ENCODE assay signal across 20 cellular contexts in genomic region chr16:24853169-24853824, GRCh38. TPM values are rescaled to one million over a fixed set of nuclear protein-coding genes. Genes with fewer than 3 reads are reported as not detected.
A peak's percentile ranks its signal among the peaks of the same experiment; 100 is the strongest.
DNase-seq lines count a peak whose midpoint lies in the region; ATAC-seq, FAIRE-seq and TF ChIP-seq lines count a peak whose summit lies in the region.
"Had no signal": no experiment of that assay in that cellular context is flagged by ENCODE, and none has a peak within 500 bp of the region (broad histone marks: within the 10 kb centered on the region; RNA-seq: fewer than 3 reads in every experiment).

No MANE protein-coding gene starts in this region.

- peak overlapping the region in 1 of 3 experiments; percentile 2; a peak in 1 of 6 replicates for H3K4me3 ChIP-seq in HepG2 (replicated peaks in 1 of 3; ENCODE audit: insufficient read depth in 1 of 3, low read depth in 2 of 3, low read length in 3 of 3)
- H3K4me3 ChIP-seq in right lobe of liver, result no peak overlapping the region
- H3K4me3 ChIP-seq in fibroblast of the aortic adventitia (ENCODE audit: low read depth, low read length), result no peak overlapping the region
- H3K4me3 ChIP-seq in tibial nerve, result no peak overlapping the region
- no peak overlapping the region for H3K4me3 ChIP-seq in SJCRH30
- H3K4me3 ChIP-seq: transverse colon had no signal

- TF ChIP-seq CTCF in HepG2 (CRISPR knock-in tag; IDR thresholded peaks at IDR 0.05), result no peak
- no peak for TF ChIP-seq CTCF in right lobe of liver (IDR thresholded peaks at IDR 0.05)
- no peak for TF ChIP-seq CTCF in fibroblast of the aortic adventitia (IDR thresholded peaks at IDR 0.05; ENCODE audit: insufficient read depth, low read length)
- TF ChIP-seq CTCF in tibial nerve (IDR thresholded peaks at IDR 0.05), result no peak

- no TSS peak for BruUV-seq in HepG2 (replicated peaks; lab: Mats Ljungman, UMichigan)

- FAIRE-seq in HepG2 (lab: Jason Lieb, UNC), result no peak
- FAIRE-seq: endometrium had no signal

- H3K27me3 ChIP-seq in HepG2 (ENCODE audit: control insufficient read depth in 1 of 2, insufficient read depth in 2 of 2, low read length in 2 of 2) (no peaks in the 10 kb centered on the region), right lobe of liver (no peaks in the 10 kb centered on the region), tibial nerve (no peaks in the 10 kb centered on the region), SJCRH30 (no peaks in the 10 kb centered on the region)
- H3K27me3 ChIP-seq: gastroesophageal sphincter, transverse colon had no signal

- peak overlapping the region; percentile 38 for H3K4me2 ChIP-seq in HepG2 (ENCODE audit: low read depth, low read length)

- peak; percentile 16; the same call in 1 of the 3 replicates for ATAC-seq in HepG2
- no peak for ATAC-seq in right lobe of liver
- ATAC-seq in GM18868 (IDR thresholded peaks at IDR 0.05; ENCODE audit: unreplicated experiment), result no peak
- ATAC-seq: activated naive CD8-positive, alpha-beta T cell treated with anti-CD3 and anti-CD28 coated beads, Interleukin-2, amount 50 U/mL, for 24 hours; gastroesophageal sphincter; WTC11 had no signal

- peaks cover 14% of the 10 kb centered on the region for H3K4me1 ChIP-seq in HepG2 (ENCODE audit: insufficient read depth, low read length)
- H3K4me1 ChIP-seq in right lobe of liver, result no peaks in the 10 kb centered on the region
- H3K4me1 ChIP-seq in tibial nerve, result peaks cover 0 to 6% (median 0%) of the 10 kb centered on the region in 4 donors
- H3K4me1 ChIP-seq in SJCRH30, result peaks cover 4% of the 10 kb centered on the region

- H4K20me1 ChIP-seq in HepG2 (ENCODE audit: insufficient read depth, low read length), result no peaks in the 10 kb centered on the region

- no peak for TF ChIP-seq POLR2A in HepG2 (IDR thresholded peaks at IDR 0.05; ENCODE audit: insufficient read depth in 1 of 2, low read depth in 2 of 2, low read length in 2 of 2)
- no peak for TF ChIP-seq POLR2A in right lobe of liver (IDR thresholded peaks at IDR 0.05)
- no peak for TF ChIP-seq POLR2A in tibial nerve (IDR thresholded peaks at IDR 0.05)

- no peak for TF ChIP-seq RAD21 in HepG2 (CRISPR knock-in tag; IDR thresholded peaks at IDR 0.05)

- in situ Hi-C loops in HepG2 (cut with HindIII; ENCODE audit: extremely low pct_ligation_motif_present, low pct_unique_long_range_greater_than_20kb), result no loop called here

- no peaks in the 10 kb centered on the region for H3K9me3 ChIP-seq in HepG2 (ENCODE audit: low read length)
- H3K9me3 ChIP-seq in right lobe of liver, result no peaks in the 10 kb centered on the region
- no peaks in the 10 kb centered on the region for H3K9me3 ChIP-seq in tibial nerve
- H3K9me3 ChIP-seq in SJCRH30 (replicated peaks), result no peaks in the 10 kb centered on the region
- H3K9me3 ChIP-seq: gastroesophageal sphincter, transverse colon had no signal

- WGBS in HepG2 (ENCODE audit: low lambda C conversion rate), result 65% methylated on average over 8 of the region's 8 CpGs
- 73% methylated on average over 3 of the region's 8 CpGs for WGBS in right lobe of liver (ENCODE audit: insufficient coverage, low coverage, low lambda C conversion rate, missing lambda C conversion rate)
- WGBS in tibial nerve, 2 donors, result 76 to 86% methylated on average over 8 of the region's 8 CpGs

- DNase-seq in HepG2 (ENCODE audit: low spot score) (no peak), right lobe of liver (no peak), fibroblast of the aortic adventitia (ENCODE audit: low read depth) (peak; percentile 22), tibial nerve (ENCODE audit: low spot score in 2 of 2) (no peak), SJCRH30 (no peak), cerebellum (ENCODE audit: low spot score) (no peak)
- DNase-seq: activated naive CD8-positive, alpha-beta T cell treated with anti-CD3 and anti-CD28 coated beads, Interleukin-2, amount 50 U/mL, for 24 hours; CD4-positive, alpha-beta T cell; DMS79; NCI-H1048; NCI-H2029; NCI-H510A; T-helper 1 cell; transverse colon had no signal

- intact Hi-C loops in HepG2 (cut with micrococcal nuclease; ENCODE audit: unreplicated experiment) (no loop called here), right lobe of liver (cut with DNase I) (no loop called here)

- CTCF ChIA-PET in HepG2 (lab: Yijun Ruan, JAX; ENCODE audit: low intra/inter-chr PET ratio, low total read pairs), result no interaction called here

- no peak overlapping the region for H3K9ac ChIP-seq in HepG2 (ENCODE audit: insufficient read depth, low read depth, low read length)

- no peaks in the 10 kb centered on the region for H3K79me2 ChIP-seq in HepG2 (ENCODE audit: insufficient read depth, low read length)

- H3K36me3 ChIP-seq in HepG2 (replicated peaks in 1 of 2; ENCODE audit: control insufficient read depth in 1 of 2, insufficient read depth in 2 of 2, low read length in 2 of 2), result no peaks in the 10 kb centered on the region
- no peaks in the 10 kb centered on the region for H3K36me3 ChIP-seq in right lobe of liver
- no peaks in the 10 kb centered on the region for H3K36me3 ChIP-seq in tibial nerve
- H3K36me3 ChIP-seq in SJCRH30, result no peaks in the 10 kb centered on the region
- H3K36me3 ChIP-seq: gastroesophageal sphincter, transverse colon had no signal

- H3K27ac ChIP-seq in HepG2 (ENCODE audit: extremely low read length, insufficient read depth, low read length) (no peak overlapping the region), right lobe of liver (no peak overlapping the region), angular gyrus (ENCODE audit: low read depth, low read length) (peak overlapping the region; percentile 94), tibial nerve (no peak overlapping the region), SJCRH30 (no peak overlapping the region)
- H3K27ac ChIP-seq: gastroesophageal sphincter, transverse colon had no signal

- POLR2A ChIA-PET in HepG2 (lab: Yijun Ruan, JAX), result no interaction called here

- H2AFZ ChIP-seq in HepG2 (ENCODE audit: low read length), result no peak overlapping the region

- TF ChIP-seq EP300 in HepG2 (IDR thresholded peaks at IDR 0.05; ENCODE audit: low read depth in 2 of 2, low read length in 2 of 2), result no peak
- no peak for TF ChIP-seq EP300 in HepG2 (CRISPR knock-in tag; IDR thresholded peaks at IDR 0.05; ENCODE audit: borderline replicate concordance)
- no peak for TF ChIP-seq EP300 in tibial nerve (IDR thresholded peaks at IDR 0.05)

RNA-seq across cellular contexts. Expression of gene SLC5A11, which starts 7.5 kb away (rescaled TPM):
- total RNA-seq in HepG2 (2016; rRNA removed; fragmentation: Illumina TruSeq; extraction: Trizol) (1.7 and 3.3 TPM in 2 replicates), right lobe of liver (1 to 10 TPM in 4 of 6 experiments, under 1 TPM in 2; 0.43 to 1.6 (median 1.2) TPM), fibroblast of the aortic adventitia (ENCODE audit: low replicate concordance) (not detected in 2 replicates), tibial nerve (not detected), cerebellum (not detected)
- 0.44 and 1.0 TPM in 2 replicates for total RNA-seq in HepG2 (2016; cell fraction: cytosol; rRNA removed; fragmentation: Illumina TruSeq; extraction: Trizol; ENCODE audit: low read depth)
- 1.3 and 3.5 TPM in 2 replicates for total RNA-seq in HepG2 (2016; cell fraction: insoluble cytoplasmic fraction; rRNA removed; fragmentation: Illumina TruSeq; extraction: Trizol)
- 0.86 and 0.93 TPM in 2 replicates for total RNA-seq in HepG2 (2016; cell fraction: membrane; rRNA removed; fragmentation: Illumina TruSeq; extraction: Trizol)
- total RNA-seq in HepG2 (2016; cell fraction: nucleus; rRNA removed; fragmentation: Illumina TruSeq; extraction: Trizol), result 4.1 and 5.6 TPM in 2 replicates
- 1.2 and 1.7 TPM in 2 replicates for polyA plus RNA-seq in HepG2 (2011; rRNA removed)
- polyA plus RNA-seq in HepG2 (2011; cell fraction: cytosol; rRNA removed), result 0.36 and 0.38 TPM in 2 replicates
- polyA plus RNA-seq in HepG2 (2011; cell fraction: nucleus; rRNA removed), result 4.5 and 4.8 TPM in 2 replicates
- polyA plus RNA-seq in HepG2 (2012), result 0.80 and 1.3 TPM in 2 replicates
- 0.45 and 0.52 TPM in 2 replicates for polyA plus RNA-seq in HepG2 (2016; cell fraction: cytosol; fragmentation: Illumina TruSeq; extraction: Trizol; ENCODE audit: low read depth)
- 1.1 and 1.2 TPM in 2 replicates for polyA plus RNA-seq in HepG2 (2016; cell fraction: insoluble cytoplasmic fraction; fragmentation: Illumina TruSeq; extraction: Trizol; ENCODE audit: low read depth)
- 1.1 and 1.3 TPM in 2 replicates for polyA plus RNA-seq in HepG2 (2016; cell fraction: membrane; fragmentation: Illumina TruSeq; extraction: Trizol; ENCODE audit: low read depth)
- polyA plus RNA-seq in HepG2 (2016; cell fraction: nucleus; fragmentation: Illumina TruSeq; extraction: Trizol; ENCODE audit: insufficient read depth, low read depth), result 5.5 and 5.7 TPM in 2 replicates
- polyA minus RNA-seq in HepG2 (2011; rRNA and poly(A)+ RNA removed; ENCODE audit: low replicate concordance), result 0.77 and 1.0 TPM in 2 replicates
- 0.49 TPM in 1 of 2 replicates, not detected in the other for polyA minus RNA-seq in HepG2 (2011; cell fraction: cytosol; rRNA and poly(A)+ RNA removed)
- polyA minus RNA-seq in HepG2 (2011; cell fraction: nucleus; rRNA and poly(A)+ RNA removed), result 2.5 and 3.5 TPM in 2 replicates
- 0.06 and 0.25 TPM in 2 replicates for total RNA-seq in SJCRH30 (2014; rRNA removed; shearing (Covaris generic))
- total RNA-seq: neural crest cell, WTC11 had no signal
